Comparison of ENCODE assay signal across 11 cellular contexts in genomic region chr11:35168606-35169200, GRCh38. TPM values are rescaled to one million over a fixed set of nuclear protein-coding genes. Genes with fewer than 3 reads are reported as not detected.
A peak's percentile ranks its signal among the peaks of the same experiment; 100 is the strongest.
DNase-seq lines count a peak whose midpoint lies in the region; ATAC-seq and TF ChIP-seq lines count a peak whose summit lies in the region.
"Had no signal": no experiment of that assay in that cellular context is flagged by ENCODE, and none has a peak within 500 bp of the region (broad histone marks: within the 10 kb centered on the region; RNA-seq: fewer than 3 reads in every experiment).

No MANE protein-coding gene starts in this region.

- H3K27me3 ChIP-seq in muscle layer of duodenum (ENCODE audit: low read depth, low read length) (no peaks in the 10 kb centered on the region), uterus (no peaks in the 10 kb centered on the region)

- intact Hi-C loops in uterus (cut with DNase I; ENCODE audit: low total_unique reads): no loop called here

- TF ChIP-seq CTCF in uterus (IDR thresholded peaks at IDR 0.05): no peak

- no peaks in the 10 kb centered on the region for H3K27me3 Mint-ChIP-seq in activated naive CD4-positive, alpha-beta T cell treated with anti-CD3 and anti-CD28 coated beads, Interleukin-2, amount 50 U/mL, for 24 hours
- H3K27me3 Mint-ChIP-seq in activated naive CD8-positive, alpha-beta T cell treated with anti-CD3 and anti-CD28 coated beads, Interleukin-2, amount 50 U/mL, for 24 hours: no peaks in the 10 kb centered on the region

- no peak for TF ChIP-seq POLR2A in uterus (IDR thresholded peaks at IDR 0.05)

- H3K9me3 Mint-ChIP-seq in activated naive CD4-positive, alpha-beta T cell treated with anti-CD3 and anti-CD28 coated beads, Interleukin-2, amount 50 U/mL, for 24 hours: no peaks in the 10 kb centered on the region
- no peaks in the 10 kb centered on the region for H3K9me3 Mint-ChIP-seq in activated naive CD8-positive, alpha-beta T cell treated with anti-CD3 and anti-CD28 coated beads, Interleukin-2, amount 50 U/mL, for 24 hours

- ATAC-seq in activated naive CD8-positive, alpha-beta T cell treated with anti-CD3 and anti-CD28 coated beads, Interleukin-2, amount 50 U/mL, for 24 hours: no peak
- no peak for ATAC-seq in HG03039 (IDR thresholded peaks at IDR 0.05; ENCODE audit: unreplicated experiment)
- ATAC-seq: stimulated activated naive CD8-positive, alpha-beta T cell treated with anti-CD3 and anti-CD28 coated beads, Interleukin-15, Interleukin-2, amounts not matched to agents 100 U/mL and 50 U/mL, for 24 hours had no signal

- H3K4me1 ChIP-seq in muscle layer of duodenum (ENCODE audit: control insufficient read depth in 1 of 2, insufficient read depth in 2 of 2, low read length in 2 of 2) (peaks cover 29 to 52% of the 10 kb centered on the region in 2 donors), uterus (peaks cover 11 to 25% of the 10 kb centered on the region in 2 donors)

- no peak overlapping the region for H3K4me3 ChIP-seq in muscle layer of duodenum (ENCODE audit: low read depth in 1 of 2, low read length in 2 of 2)
- H3K4me3 ChIP-seq in uterus: no peak overlapping the region

- H3K4me1 Mint-ChIP-seq in activated naive CD4-positive, alpha-beta T cell treated with anti-CD3 and anti-CD28 coated beads, Interleukin-2, amount 50 U/mL, for 24 hours: peaks cover 100% of the 10 kb centered on the region
- H3K4me1 Mint-ChIP-seq in activated naive CD8-positive, alpha-beta T cell treated with anti-CD3 and anti-CD28 coated beads, Interleukin-2, amount 50 U/mL, for 24 hours: peaks cover 100% of the 10 kb centered on the region

- DNase-seq in activated naive CD4-positive, alpha-beta T cell treated with anti-CD3 and anti-CD28 coated beads, Interleukin-2, amount 50 U/mL, for 16 hours: no peak
- DNase-seq in activated naive CD8-positive, alpha-beta T cell treated with anti-CD3 and anti-CD28 coated beads, Interleukin-2, amount 50 U/mL, for 24 hours: no peak
- no peak for DNase-seq in uterus
- no peak for DNase-seq in activated gamma-delta T cell treated with Interleukin-2 at 50 U/mL for 16 hours
- DNase-seq in central memory CD4-positive, alpha-beta T cell: no peak
- DNase-seq: NCI-H1048; NCI-H69; stimulated activated naive CD8-positive, alpha-beta T cell treated with anti-CD3 and anti-CD28 coated beads, Interleukin-15, Interleukin-2, amounts not matched to agents 100 U/mL and 50 U/mL, for 24 hours had no signal

- H3K27ac ChIP-seq in muscle layer of duodenum (ENCODE audit: low read length) (peak overlapping the region; percentile 48), uterus (peak overlapping the region; percentile 82 to 90)

- H3K9me3 ChIP-seq in muscle layer of duodenum (ENCODE audit: control insufficient read depth in 1 of 2, low read length in 2 of 2): no peaks in the 10 kb centered on the region
- H3K9me3 ChIP-seq in uterus: no peaks in the 10 kb centered on the region

- peaks cover 40% of the 10 kb centered on the region for H3K36me3 Mint-ChIP-seq in activated naive CD4-positive, alpha-beta T cell treated with anti-CD3 and anti-CD28 coated beads, Interleukin-2, amount 50 U/mL, for 24 hours
- H3K36me3 Mint-ChIP-seq in activated naive CD8-positive, alpha-beta T cell treated with anti-CD3 and anti-CD28 coated beads, Interleukin-2, amount 50 U/mL, for 24 hours (ENCODE audit: low read depth): peaks cover 52% of the 10 kb centered on the region

- H3K4me3 Mint-ChIP-seq in activated naive CD4-positive, alpha-beta T cell treated with anti-CD3 and anti-CD28 coated beads, Interleukin-2, amount 50 U/mL, for 24 hours: peak overlapping the region; percentile 69
- no peak overlapping the region for H3K4me3 Mint-ChIP-seq in activated naive CD8-positive, alpha-beta T cell treated with anti-CD3 and anti-CD28 coated beads, Interleukin-2, amount 50 U/mL, for 24 hours

- peak overlapping the region; percentile 97 for H3K27ac Mint-ChIP-seq in activated naive CD4-positive, alpha-beta T cell treated with anti-CD3 and anti-CD28 coated beads, Interleukin-2, amount 50 U/mL, for 24 hours
- H3K27ac Mint-ChIP-seq in activated naive CD8-positive, alpha-beta T cell treated with anti-CD3 and anti-CD28 coated beads, Interleukin-2, amount 50 U/mL, for 24 hours: peak overlapping the region; percentile 97

- H3K36me3 ChIP-seq in muscle layer of duodenum (ENCODE audit: control insufficient read depth in 1 of 2, insufficient read depth in 2 of 2, low read length in 2 of 2) (peaks cover 0 to 15% of the 10 kb centered on the region in 2 donors), uterus (no peaks in the 10 kb centered on the region)

RNA-seq across cellular contexts. Expression of gene CD44, which starts 29.7 kb away (rescaled TPM):
- total RNA-seq in uterus: 100 to 1,000 TPM; 135 to 636 (median 397) TPM
